In the genomic region with DNA sequence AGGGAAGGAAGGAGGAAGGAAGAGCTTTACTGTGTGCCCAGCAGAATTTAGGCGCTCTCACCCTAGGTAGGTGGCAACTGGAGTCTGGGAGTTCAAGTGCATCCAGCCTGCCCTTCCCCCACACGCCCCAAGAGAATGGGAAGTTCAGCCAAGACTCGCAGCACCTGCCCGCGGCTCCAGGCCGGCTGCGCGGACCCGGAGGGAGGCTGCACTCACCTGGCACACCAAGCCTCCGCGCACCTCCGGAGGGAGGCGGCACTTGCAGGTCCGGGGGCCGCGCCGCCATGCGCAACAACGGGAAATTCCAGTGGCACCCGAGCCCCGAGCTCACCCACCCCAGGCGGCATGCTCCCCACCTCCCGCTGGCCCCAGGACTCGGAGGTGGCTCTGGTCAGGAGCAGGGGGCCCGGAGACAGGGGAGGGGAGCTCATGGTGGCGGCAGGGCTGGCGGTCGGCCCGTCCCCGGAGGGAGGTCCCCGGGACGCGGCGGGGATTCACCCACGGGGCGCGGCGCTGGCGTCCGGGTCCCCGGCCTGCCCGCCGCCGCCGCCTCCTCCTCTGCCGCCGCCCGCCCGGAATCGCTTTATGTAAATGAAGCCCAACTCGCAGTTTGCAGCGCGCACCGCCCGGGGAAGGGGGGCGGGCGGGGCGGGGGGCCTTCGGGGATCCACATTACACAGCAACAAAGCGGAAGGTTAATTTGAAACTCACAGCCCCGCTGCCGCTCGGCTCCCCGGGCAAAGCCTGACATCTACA, we compare ENCODE assay signal across 1 cellular context.
TF ChIP-seq lines count a peak whose summit lies in the region.

A gene with protein sequence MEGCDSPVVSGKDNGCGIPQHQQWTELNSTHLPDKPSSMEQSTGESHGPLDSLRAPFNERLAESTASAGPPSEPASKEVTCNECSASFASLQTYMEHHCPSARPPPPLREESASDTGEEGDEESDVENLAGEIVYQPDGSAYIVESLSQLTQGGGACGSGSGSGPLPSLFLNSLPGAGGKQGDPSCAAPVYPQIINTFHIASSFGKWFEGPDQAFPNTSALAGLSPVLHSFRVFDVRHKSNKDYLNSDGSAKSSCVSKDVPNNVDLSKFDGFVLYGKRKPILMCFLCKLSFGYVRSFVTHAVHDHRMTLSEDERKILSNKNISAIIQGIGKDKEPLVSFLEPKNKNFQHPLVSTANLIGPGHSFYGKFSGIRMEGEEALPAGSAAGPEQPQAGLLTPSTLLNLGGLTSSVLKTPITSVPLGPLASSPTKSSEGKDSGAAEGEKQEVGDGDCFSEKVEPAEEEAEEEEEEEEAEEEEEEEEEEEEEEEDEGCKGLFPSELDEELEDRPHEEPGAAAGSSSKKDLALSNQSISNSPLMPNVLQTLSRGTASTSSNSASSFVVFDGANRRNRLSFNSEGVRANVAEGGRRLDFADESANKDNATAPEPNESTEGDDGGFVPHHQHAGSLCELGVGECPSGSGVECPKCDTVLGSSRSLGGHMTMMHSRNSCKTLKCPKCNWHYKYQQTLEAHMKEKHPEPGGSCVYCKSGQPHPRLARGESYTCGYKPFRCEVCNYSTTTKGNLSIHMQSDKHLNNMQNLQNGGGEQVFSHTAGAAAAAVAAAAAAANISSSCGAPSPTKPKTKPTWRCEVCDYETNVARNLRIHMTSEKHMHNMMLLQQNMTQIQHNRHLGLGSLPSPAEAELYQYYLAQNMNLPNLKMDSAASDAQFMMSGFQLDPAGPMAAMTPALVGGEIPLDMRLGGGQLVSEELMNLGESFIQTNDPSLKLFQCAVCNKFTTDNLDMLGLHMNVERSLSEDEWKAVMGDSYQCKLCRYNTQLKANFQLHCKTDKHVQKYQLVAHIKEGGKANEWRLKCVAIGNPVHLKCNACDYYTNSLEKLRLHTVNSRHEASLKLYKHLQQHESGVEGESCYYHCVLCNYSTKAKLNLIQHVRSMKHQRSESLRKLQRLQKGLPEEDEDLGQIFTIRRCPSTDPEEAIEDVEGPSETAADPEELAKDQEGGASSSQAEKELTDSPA (N-terminal part only) (minus strand): TSS at position 593 of the 756 bp plus-strand sequence. CDS start 87,983 bp downstream, outside the sequence.

TF ChIP-seq in HepG2, 621 proteins besides CTCF, POLR2A, EP300 and RAD21 (continued from another document and continues in another):
- TF ChIP-seq, protein P1, sequence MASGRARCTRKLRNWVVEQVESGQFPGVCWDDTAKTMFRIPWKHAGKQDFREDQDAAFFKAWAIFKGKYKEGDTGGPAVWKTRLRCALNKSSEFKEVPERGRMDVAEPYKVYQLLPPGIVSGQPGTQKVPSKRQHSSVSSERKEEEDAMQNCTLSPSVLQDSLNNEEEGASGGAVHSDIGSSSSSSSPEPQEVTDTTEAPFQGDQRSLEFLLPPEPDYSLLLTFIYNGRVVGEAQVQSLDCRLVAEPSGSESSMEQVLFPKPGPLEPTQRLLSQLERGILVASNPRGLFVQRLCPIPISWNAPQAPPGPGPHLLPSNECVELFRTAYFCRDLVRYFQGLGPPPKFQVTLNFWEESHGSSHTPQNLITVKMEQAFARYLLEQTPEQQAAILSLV (CRISPR knock-in tag; IDR thresholded peaks at IDR 0.05; ENCODE audit: borderline replicate concordance) = peak; percentile 80; the same call in 1 of the 2 replicates
- TF ChIP-seq, protein P2, sequence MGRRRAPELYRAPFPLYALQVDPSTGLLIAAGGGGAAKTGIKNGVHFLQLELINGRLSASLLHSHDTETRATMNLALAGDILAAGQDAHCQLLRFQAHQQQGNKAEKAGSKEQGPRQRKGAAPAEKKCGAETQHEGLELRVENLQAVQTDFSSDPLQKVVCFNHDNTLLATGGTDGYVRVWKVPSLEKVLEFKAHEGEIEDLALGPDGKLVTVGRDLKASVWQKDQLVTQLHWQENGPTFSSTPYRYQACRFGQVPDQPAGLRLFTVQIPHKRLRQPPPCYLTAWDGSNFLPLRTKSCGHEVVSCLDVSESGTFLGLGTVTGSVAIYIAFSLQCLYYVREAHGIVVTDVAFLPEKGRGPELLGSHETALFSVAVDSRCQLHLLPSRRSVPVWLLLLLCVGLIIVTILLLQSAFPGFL (CRISPR knock-in tag; IDR thresholded peaks at IDR 0.05) = no peak
- TF ChIP-seq CAMTA2 (CRISPR knock-in tag; IDR thresholded peaks at IDR 0.05; ENCODE audit: borderline replicate concordance) (no peak), ARNT2 (CRISPR knock-in tag; IDR thresholded peaks at IDR 0.05; ENCODE audit: low read depth) (no peak; the same call in 1 of the 2 replicates), KLF6 (CRISPR knock-in tag; IDR thresholded peaks at IDR 0.05) (no peak), SRF (IDR thresholded peaks at IDR 0.05; ENCODE audit: low read depth, low read length) (no peak), SNAPC2 (CRISPR knock-in tag; IDR thresholded peaks at IDR 0.05) (no peak), NRL (CRISPR knock-in tag; IDR thresholded peaks at IDR 0.05; ENCODE audit: borderline replicate concordance) (peak; percentile 95), TARDBP (CRISPR knock-in tag; IDR thresholded peaks at IDR 0.05) (0 out of 2 replicates have a peak, but pooled peaks have one; percentile 25), SIX4 (CRISPR knock-in tag; IDR thresholded peaks at IDR 0.05) (no peak), ZNF557 (CRISPR knock-in tag; IDR thresholded peaks at IDR 0.05) (no peak), HNRNPUL1 (IDR thresholded peaks at IDR 0.05; ENCODE audit: low read depth, low read length) (no peak), ZNF343 (CRISPR knock-in tag; IDR thresholded peaks at IDR 0.05) (0 out of 2 replicates have a peak, but pooled peaks have one; percentile 25), SP2 (CRISPR knock-in tag; IDR thresholded peaks at IDR 0.05) (no peak; the same call in 1 of the 2 replicates), PLRG1 (conservative IDR thresholded peaks at IDR 0.05) (no peak), SMYD3 (CRISPR knock-in tag; IDR thresholded peaks at IDR 0.05) (no peak), TMF1 (CRISPR knock-in tag; IDR thresholded peaks at IDR 0.05; ENCODE audit: low read depth) (no peak), SIN3A (IDR thresholded peaks at IDR 0.05; ENCODE audit: borderline replicate concordance, low read depth, low read length) (peak; percentile 29; the same call in 1 of the 2 replicates), ATRX (CRISPR knock-in tag; IDR thresholded peaks at IDR 0.05; ENCODE audit: borderline replicate concordance) (no peak), SNRNP70 (IDR thresholded peaks at IDR 0.05; ENCODE audit: low read depth, low read length) (no peak), ZNF33B (CRISPR knock-in tag; IDR thresholded peaks at IDR 0.05) (no peak; the same call in 1 of the 2 replicates), TGIF2 (CRISPR knock-in tag; IDR thresholded peaks at IDR 0.05) (no peak; the same call in 1 of the 2 replicates), RARG (CRISPR knock-in tag; IDR thresholded peaks at IDR 0.05; ENCODE audit: low read depth) (no peak), SNAI1 (CRISPR knock-in tag; IDR thresholded peaks at IDR 0.05; ENCODE audit: borderline replicate concordance) (no peak), MTA1 (CRISPR knock-in tag; IDR thresholded peaks at IDR 0.05; ENCODE audit: borderline replicate concordance) (peak; percentile 82; the same call in 1 of the 2 replicates), ZNF232 (CRISPR knock-in tag; IDR thresholded peaks at IDR 0.05; ENCODE audit: borderline replicate concordance) (no peak), NFE2 (CRISPR knock-in tag; IDR thresholded peaks at IDR 0.05) (no peak)
- TF ChIP-seq, protein P3, sequence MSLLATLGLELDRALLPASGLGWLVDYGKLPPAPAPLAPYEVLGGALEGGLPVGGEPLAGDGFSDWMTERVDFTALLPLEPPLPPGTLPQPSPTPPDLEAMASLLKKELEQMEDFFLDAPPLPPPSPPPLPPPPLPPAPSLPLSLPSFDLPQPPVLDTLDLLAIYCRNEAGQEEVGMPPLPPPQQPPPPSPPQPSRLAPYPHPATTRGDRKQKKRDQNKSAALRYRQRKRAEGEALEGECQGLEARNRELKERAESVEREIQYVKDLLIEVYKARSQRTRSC (CRISPR knock-in tag; IDR thresholded peaks at IDR 0.05; ENCODE audit: low read depth) = no peak
- TF ChIP-seq, protein P4, sequence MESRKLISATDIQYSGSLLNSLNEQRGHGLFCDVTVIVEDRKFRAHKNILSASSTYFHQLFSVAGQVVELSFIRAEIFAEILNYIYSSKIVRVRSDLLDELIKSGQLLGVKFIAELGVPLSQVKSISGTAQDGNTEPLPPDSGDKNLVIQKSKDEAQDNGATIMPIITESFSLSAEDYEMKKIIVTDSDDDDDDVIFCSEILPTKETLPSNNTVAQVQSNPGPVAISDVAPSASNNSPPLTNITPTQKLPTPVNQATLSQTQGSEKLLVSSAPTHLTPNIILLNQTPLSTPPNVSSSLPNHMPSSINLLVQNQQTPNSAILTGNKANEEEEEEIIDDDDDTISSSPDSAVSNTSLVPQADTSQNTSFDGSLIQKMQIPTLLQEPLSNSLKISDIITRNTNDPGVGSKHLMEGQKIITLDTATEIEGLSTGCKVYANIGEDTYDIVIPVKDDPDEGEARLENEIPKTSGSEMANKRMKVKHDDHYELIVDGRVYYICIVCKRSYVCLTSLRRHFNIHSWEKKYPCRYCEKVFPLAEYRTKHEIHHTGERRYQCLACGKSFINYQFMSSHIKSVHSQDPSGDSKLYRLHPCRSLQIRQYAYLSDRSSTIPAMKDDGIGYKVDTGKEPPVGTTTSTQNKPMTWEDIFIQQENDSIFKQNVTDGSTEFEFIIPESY (CRISPR knock-in tag; IDR thresholded peaks at IDR 0.05) = no peak
- TF ChIP-seq, protein P5, sequence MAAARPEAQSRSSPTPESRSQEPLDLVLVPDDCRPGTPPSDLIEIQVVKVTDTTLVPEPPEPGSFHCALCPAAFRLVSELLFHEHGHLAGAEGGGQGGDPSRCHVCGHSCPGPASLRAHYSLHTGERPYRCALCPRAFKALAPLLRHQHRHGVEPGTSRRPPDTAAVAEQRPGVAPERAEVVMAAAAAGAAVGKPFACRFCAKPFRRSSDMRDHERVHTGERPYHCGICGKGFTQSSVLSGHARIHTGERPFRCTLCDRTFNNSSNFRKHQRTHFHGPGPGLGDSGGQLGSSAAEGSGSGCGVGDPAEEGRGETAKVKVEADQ (CRISPR knock-in tag; IDR thresholded peaks at IDR 0.05; ENCODE audit: borderline replicate concordance) = no peak
- TF ChIP-seq, protein P6, sequence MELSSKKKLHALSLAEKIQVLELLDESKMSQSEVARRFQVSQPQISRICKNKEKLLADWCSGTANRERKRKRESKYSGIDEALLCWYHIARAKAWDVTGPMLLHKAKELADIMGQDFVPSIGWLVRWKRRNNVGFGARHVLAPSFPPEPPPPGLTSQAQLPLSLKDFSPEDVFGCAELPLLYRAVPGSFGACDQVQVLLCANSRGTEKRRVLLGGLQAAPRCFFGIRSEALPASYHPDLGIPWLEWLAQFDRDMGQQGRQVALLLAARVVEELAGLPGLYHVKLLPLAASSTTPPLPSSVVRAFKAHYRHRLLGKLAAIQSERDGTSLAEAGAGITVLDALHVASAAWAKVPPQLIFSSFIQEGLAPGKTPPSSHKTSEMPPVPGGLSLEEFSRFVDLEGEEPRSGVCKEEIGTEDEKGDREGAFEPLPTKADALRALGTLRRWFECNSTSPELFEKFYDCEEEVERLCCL (CRISPR knock-in tag; IDR thresholded peaks at IDR 0.05; ENCODE audit: borderline replicate concordance) = no peak
- TF ChIP-seq, protein P7, sequence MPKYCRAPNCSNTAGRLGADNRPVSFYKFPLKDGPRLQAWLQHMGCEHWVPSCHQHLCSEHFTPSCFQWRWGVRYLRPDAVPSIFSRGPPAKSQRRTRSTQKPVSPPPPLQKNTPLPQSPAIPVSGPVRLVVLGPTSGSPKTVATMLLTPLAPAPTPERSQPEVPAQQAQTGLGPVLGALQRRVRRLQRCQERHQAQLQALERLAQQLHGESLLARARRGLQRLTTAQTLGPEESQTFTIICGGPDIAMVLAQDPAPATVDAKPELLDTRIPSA (CRISPR knock-in tag; IDR thresholded peaks at IDR 0.05; ENCODE audit: borderline replicate concordance) = no peak
- TF ChIP-seq, protein P8, sequence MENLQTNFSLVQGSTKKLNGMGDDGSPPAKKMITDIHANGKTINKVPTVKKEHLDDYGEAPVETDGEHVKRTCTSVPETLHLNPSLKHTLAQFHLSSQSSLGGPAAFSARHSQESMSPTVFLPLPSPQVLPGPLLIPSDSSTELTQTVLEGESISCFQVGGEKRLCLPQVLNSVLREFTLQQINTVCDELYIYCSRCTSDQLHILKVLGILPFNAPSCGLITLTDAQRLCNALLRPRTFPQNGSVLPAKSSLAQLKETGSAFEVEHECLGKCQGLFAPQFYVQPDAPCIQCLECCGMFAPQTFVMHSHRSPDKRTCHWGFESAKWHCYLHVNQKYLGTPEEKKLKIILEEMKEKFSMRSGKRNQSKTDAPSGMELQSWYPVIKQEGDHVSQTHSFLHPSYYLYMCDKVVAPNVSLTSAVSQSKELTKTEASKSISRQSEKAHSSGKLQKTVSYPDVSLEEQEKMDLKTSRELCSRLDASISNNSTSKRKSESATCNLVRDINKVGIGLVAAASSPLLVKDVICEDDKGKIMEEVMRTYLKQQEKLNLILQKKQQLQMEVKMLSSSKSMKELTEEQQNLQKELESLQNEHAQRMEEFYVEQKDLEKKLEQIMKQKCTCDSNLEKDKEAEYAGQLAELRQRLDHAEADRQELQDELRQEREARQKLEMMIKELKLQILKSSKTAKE (CRISPR knock-in tag; IDR thresholded peaks at IDR 0.05; ENCODE audit: borderline replicate concordance) = peak; percentile 68
- TF ChIP-seq, protein P9, sequence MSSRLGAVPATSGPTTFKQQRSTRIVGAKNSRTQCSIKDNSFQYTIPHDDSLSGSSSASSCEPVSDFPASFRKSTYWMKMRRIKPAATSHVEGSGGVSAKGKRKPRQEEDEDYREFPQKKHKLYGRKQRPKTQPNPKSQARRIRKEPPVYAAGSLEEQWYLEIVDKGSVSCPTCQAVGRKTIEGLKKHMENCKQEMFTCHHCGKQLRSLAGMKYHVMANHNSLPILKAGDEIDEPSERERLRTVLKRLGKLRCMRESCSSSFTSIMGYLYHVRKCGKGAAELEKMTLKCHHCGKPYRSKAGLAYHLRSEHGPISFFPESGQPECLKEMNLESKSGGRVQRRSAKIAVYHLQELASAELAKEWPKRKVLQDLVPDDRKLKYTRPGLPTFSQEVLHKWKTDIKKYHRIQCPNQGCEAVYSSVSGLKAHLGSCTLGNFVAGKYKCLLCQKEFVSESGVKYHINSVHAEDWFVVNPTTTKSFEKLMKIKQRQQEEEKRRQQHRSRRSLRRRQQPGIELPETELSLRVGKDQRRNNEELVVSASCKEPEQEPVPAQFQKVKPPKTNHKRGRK (CRISPR knock-in tag; IDR thresholded peaks at IDR 0.05) = no peak; the same call in 1 of the 2 replicates
- TF ChIP-seq, protein P10, sequence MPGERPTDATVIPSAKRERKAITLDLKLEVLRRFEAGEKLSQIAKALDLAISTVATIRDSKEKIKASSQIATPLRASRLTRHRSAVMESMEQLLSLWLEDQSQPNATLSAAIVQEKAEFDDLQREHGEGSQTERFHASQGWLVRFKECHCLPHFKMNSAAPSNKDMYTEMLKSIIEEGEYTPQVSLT (CRISPR knock-in tag; IDR thresholded peaks at IDR 0.05; ENCODE audit: borderline replicate concordance, low read depth) = no peak
- TF ChIP-seq, protein P11, sequence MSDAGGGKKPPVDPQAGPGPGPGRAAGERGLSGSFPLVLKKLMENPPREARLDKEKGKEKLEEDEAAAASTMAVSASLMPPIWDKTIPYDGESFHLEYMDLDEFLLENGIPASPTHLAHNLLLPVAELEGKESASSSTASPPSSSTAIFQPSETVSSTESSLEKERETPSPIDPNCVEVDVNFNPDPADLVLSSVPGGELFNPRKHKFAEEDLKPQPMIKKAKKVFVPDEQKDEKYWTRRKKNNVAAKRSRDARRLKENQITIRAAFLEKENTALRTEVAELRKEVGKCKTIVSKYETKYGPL (CRISPR knock-in tag; IDR thresholded peaks at IDR 0.05) = no peak
